In genomic region chr2:189305291-189305943, GRCh38 we compare ENCODE assay signal across 20 cellular contexts.
DNase-seq lines count a peak whose midpoint lies in the region; ATAC-seq and TF ChIP-seq lines count a peak whose summit lies in the region.
"Had no signal": no experiment of that assay in that cellular context is flagged by ENCODE, and none has a peak within 500 bp of the region (broad histone marks: within the 10 kb centered on the region; RNA-seq: fewer than 3 reads in every experiment).

No MANE protein-coding gene starts in this region.

- no peaks in the 10 kb centered on the region for H3K4me1 ChIP-seq in HEK293 (ENCODE audit: control insufficient read depth, insufficient read depth, low read length)

- H3K4me1 Mint-ChIP-seq in activated naive CD8-positive, alpha-beta T cell treated with anti-CD3 and anti-CD28 coated beads for 36 hours = peaks cover 65% of the 10 kb centered on the region
- peaks cover 8% of the 10 kb centered on the region for H3K4me1 Mint-ChIP-seq in osteocyte (ENCODE audit: unreplicated experiment)
- H3K4me1 Mint-ChIP-seq: GM23338 had no signal

- H3K27me3 Mint-ChIP-seq in activated naive CD8-positive, alpha-beta T cell treated with anti-CD3 and anti-CD28 coated beads for 36 hours = no peaks in the 10 kb centered on the region
- no peaks in the 10 kb centered on the region for H3K27me3 Mint-ChIP-seq in osteocyte (ENCODE audit: unreplicated experiment)
- H3K27me3 Mint-ChIP-seq: activated CD4-positive, alpha-beta memory T cell treated with anti-CD3 and anti-CD28 coated beads for 36 hours had no signal

- peak overlapping the region; percentile 99 for H3K27ac Mint-ChIP-seq in activated naive CD8-positive, alpha-beta T cell treated with anti-CD3 and anti-CD28 coated beads for 36 hours
- no peak overlapping the region for H3K27ac Mint-ChIP-seq in osteocyte (ENCODE audit: unreplicated experiment)
- H3K27ac Mint-ChIP-seq: activated T-helper 1 cell treated with anti-CD3 and anti-CD28 coated beads, Interleukin-12 subunit alpha, Interleukin-12 subunit beta, Interleukin-2, Interleukin-4 antibody, amounts not matched to agents 30 ng/mL and 10 ng/mL and 1 ng/mL, durations not matched to agents 14 hours and 24 hours and 36 hours; GM23338 had no signal

- H3K27ac ChIP-seq in HEK293 (ENCODE audit: extremely low read depth, low read depth, low read length) = no peak overlapping the region
- H3K27ac ChIP-seq: PC-9 had no signal

- H3K4me3 Mint-ChIP-seq in activated naive CD8-positive, alpha-beta T cell treated with anti-CD3 and anti-CD28 coated beads for 36 hours = no peak overlapping the region
- H3K4me3 Mint-ChIP-seq in osteocyte (ENCODE audit: unreplicated experiment) = no peak overlapping the region
- H3K4me3 Mint-ChIP-seq: activated CD4-positive, alpha-beta memory T cell treated with anti-CD3 and anti-CD28 coated beads for 36 hours; activated T-helper 1 cell treated with anti-CD3 and anti-CD28 coated beads, Interleukin-12 subunit alpha, Interleukin-12 subunit beta, Interleukin-2, Interleukin-4 antibody, amounts not matched to agents 30 ng/mL and 10 ng/mL and 1 ng/mL, durations not matched to agents 14 hours and 24 hours and 36 hours; GM23338 had no signal

- DNase-seq in AG08395 (ENCODE audit: low spot score) (peak; percentile 12), fibroblast of villous mesenchyme (ENCODE audit: low read depth) (peak; percentile 53), DMS 273 treated with DMSO at 0.1 percent for 48 hours (lab: John Stamatoyannopoulos, UW) (no peak), NCI-H524 (lab: John Stamatoyannopoulos, UW) (no peak), osteocyte (ENCODE audit: extremely low spot score, unreplicated experiment) (no peak)
- DNase-seq in activated naive CD8-positive, alpha-beta T cell treated with anti-CD3 and anti-CD28 coated beads for 36 hours = no peak
- DNase-seq: activated CD4-positive, alpha-beta memory T cell treated with anti-CD3 and anti-CD28 coated beads for 36 hours; anterior cingulate cortex; Calu3; GF-D8; kidney; midbrain; NCI-H774; PC-9; right cardiac atrium; SW 1271 had no signal

- peaks cover 23% of the 10 kb centered on the region for H3K9me3 Mint-ChIP-seq in activated naive CD8-positive, alpha-beta T cell treated with anti-CD3 and anti-CD28 coated beads for 36 hours
- no peaks in the 10 kb centered on the region for H3K9me3 Mint-ChIP-seq in osteocyte (ENCODE audit: unreplicated experiment)
- H3K9me3 Mint-ChIP-seq: activated CD4-positive, alpha-beta memory T cell treated with anti-CD3 and anti-CD28 coated beads for 36 hours; GM23338 had no signal

- no peaks in the 10 kb centered on the region for H3K36me3 ChIP-seq in HEK293 (ENCODE audit: control insufficient read depth in 2 of 2, insufficient read depth in 1 of 2, low read length in 2 of 2)

- POLR2A ChIA-PET in HEK293 (lab: Yijun Ruan, JAX) = no interaction called here

- no peak overlapping the region for H3K4me3 ChIP-seq in HEK293 (ENCODE audit: low read depth, low read length)
- no peak overlapping the region for H3K4me3 ChIP-seq in fibroblast of villous mesenchyme (ENCODE audit: low read depth, low read length)
- H3K4me3 ChIP-seq: GM23338, PC-9 had no signal

- no peaks in the 10 kb centered on the region for H3K9me3 ChIP-seq in HEK293 (ENCODE audit: control insufficient read depth, insufficient read depth, low read depth, low read length)

- peaks cover 39% of the 10 kb centered on the region for H3K36me3 Mint-ChIP-seq in activated naive CD8-positive, alpha-beta T cell treated with anti-CD3 and anti-CD28 coated beads for 36 hours
- no peaks in the 10 kb centered on the region for H3K36me3 Mint-ChIP-seq in osteocyte (ENCODE audit: unreplicated experiment)

- CTCF ChIA-PET in HEK293 (lab: Yijun Ruan, JAX) = interaction anchor here (0.7 to 1.5 kb wide), 2 partner anchors 16 to 193 kb away, joined by 3 read pairs; no protein-coding TSS in a partner anchor

- no peak for ATAC-seq in HG03039 (IDR thresholded peaks at IDR 0.05; ENCODE audit: unreplicated experiment)
- ATAC-seq: GM23338, right cardiac atrium had no signal

- no peak for TF ChIP-seq CTCF in HEK293 (tag by site-specific recombination; IDR thresholded peaks at IDR 0.05)
- no peak for TF ChIP-seq CTCF in fibroblast of villous mesenchyme (IDR thresholded peaks at IDR 0.05; ENCODE audit: insufficient read depth, low read depth, low read length)
- TF ChIP-seq CTCF in osteocyte (IDR thresholded peaks at IDR 0.05) = no peak

TF ChIP-seq in HEK293, 187 proteins besides CTCF, POLR2A, EP300 and RAD21:
- TF ChIP-seq KLF10 (tag by site-specific recombination; IDR thresholded peaks at IDR 0.05) (no peak), SCRT2 (tag by site-specific recombination; IDR thresholded peaks at IDR 0.05) (peak; percentile 54), SCRT1 (tag by site-specific recombination; IDR thresholded peaks at IDR 0.05; ENCODE audit: borderline replicate concordance) (peak; percentile 58; the same call in 1 of the 2 replicates)

Comparison
In these comparisons a context has a peak if more than half of its experiments do, and no peak if none do; other contexts are left out.
1. DNase-seq: peak in AG08395 (single experiment) and fibroblast of villous mesenchyme (single experiment); none in activated naive CD8-positive, alpha-beta T cell treated with anti-CD3 and anti-CD28 coated beads for 36 hours (single experiment), DMS 273 treated with DMSO at 0.1 percent for 48 hours (single experiment), NCI-H524 (0 of 2) and osteocyte (single experiment).